9 cellular contexts compared by ENCODE assay signal in the genomic region with DNA sequence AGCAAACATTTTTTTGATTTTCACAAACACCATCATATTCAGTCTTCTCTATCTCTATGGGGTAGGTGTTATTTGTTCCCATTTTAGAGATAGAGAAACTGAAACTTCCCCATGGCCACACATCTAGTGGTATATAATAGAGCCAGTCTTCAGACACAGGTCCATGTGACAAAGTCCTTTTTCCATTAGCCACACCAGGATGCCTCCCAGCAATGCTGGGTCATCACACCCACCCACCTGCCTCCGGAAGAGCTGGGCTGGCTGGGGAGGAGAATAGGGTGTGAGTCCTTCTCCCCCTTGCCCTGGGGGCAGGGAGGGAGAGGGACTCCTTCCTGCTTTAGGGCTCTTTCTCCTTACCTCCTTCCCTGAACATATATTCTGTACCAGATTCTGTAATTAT. TPM values are rescaled to one million over a fixed set of nuclear protein-coding genes. Genes with fewer than 3 reads are reported as not detected.
A peak's percentile ranks its signal among the peaks of the same experiment; 100 is the strongest.
DNase-seq lines count a peak whose midpoint lies in the region; ATAC-seq and TF ChIP-seq lines count a peak whose summit lies in the region.
"Had no signal": no experiment of that assay in that cellular context is flagged by ENCODE, and none has a peak within 500 bp of the region (broad histone marks: within the 10 kb centered on the region; RNA-seq: fewer than 3 reads in every experiment).

No MANE protein-coding gene starts in this region.

- H3K36me3 Mint-ChIP-seq in central memory CD8-positive, alpha-beta T cell (ENCODE audit: insufficient read depth), result no peaks in the 10 kb centered on the region

- BruUV-seq in PC-9 (replicated peaks; lab: Mats Ljungman, UMichigan), result no TSS peak

- H3K4me1 Mint-ChIP-seq in central memory CD8-positive, alpha-beta T cell, result peaks cover 48% of the 10 kb centered on the region

- ATAC-seq in central memory CD8-positive, alpha-beta T cell (replicated peaks; ENCODE audit: extremely low read depth, poor library complexity, severe bottlenecking), result no peak
- no peak for ATAC-seq in HG03442 (IDR thresholded peaks at IDR 0.05; ENCODE audit: unreplicated experiment)

- CTCF ChIA-PET in PC-9 (lab: Charles Lee), result interaction anchor here (0.6 to 0.9 kb wide), 2 partner anchors 22 to 232 kb away, joined by 3 to 5 read pairs; no protein-coding TSS in a partner anchor

- no peak overlapping the region for H2AFZ ChIP-seq in PC-9

- intact Hi-C loops in PC-9 (cut with micrococcal nuclease; ENCODE audit: unreplicated experiment) (no loop called here), prostate gland (cut with DNase I) (no loop called here)

- WGBS in prostate gland, result 7% methylated on average over 1 of the region's 1 CpG

- no peaks in the 10 kb centered on the region for H3K27me3 ChIP-seq in PC-9 (ENCODE audit: insufficient read depth, low read depth)
- no peaks in the 10 kb centered on the region for H3K27me3 ChIP-seq in prostate gland (replicated peaks; ENCODE audit: insufficient read depth)
- H3K27me3 ChIP-seq: cardiac muscle cell had no signal

- H3K36me3 ChIP-seq in PC-9 (ENCODE audit: low read depth), result 0 out of 2 replicates have a peak, but pooled peaks cover 11% of the 10 kb centered on the region
- no peaks in the 10 kb centered on the region for H3K36me3 ChIP-seq in prostate gland
- H3K36me3 ChIP-seq: cardiac muscle cell had no signal

- DNase-seq in ELF-1 (ENCODE audit: low read depth, low spot score), result peak; percentile 60
- DNase-seq in PC-9, result peak; percentile 86 to 96
- no peak for DNase-seq in central memory CD8-positive, alpha-beta T cell (ENCODE audit: low spot score in 2 of 2)
- DNase-seq in prostate gland (ENCODE audit: low spot score), result no peak
- DNase-seq in stimulated activated CD4-positive, alpha-beta T cell treated with anti-CD3 and anti-CD28 coated beads, Interleukin-2, amount 100 ng/mL, for 48 hours, result no peak
- no peak for DNase-seq in activated gamma-delta T cell (lab: John Stamatoyannopoulos, UW)
- DNase-seq in AG08395 (ENCODE audit: low spot score), result no peak

- H3K4me3 ChIP-seq in PC-9 (peak overlapping the region; percentile 38; the same call in 1 of the 2 replicates), prostate gland (no peak overlapping the region)
- H3K4me3 ChIP-seq: cardiac muscle cell had no signal

- POLR2A ChIA-PET in PC-9 (lab: Charles Lee; ENCODE audit: unreplicated experiment), result interaction anchor here (0.5 to 0.6 kb wide), 2 partner anchors 245 to 464 kb away, joined by 4 to 12 read pairs; no protein-coding TSS in a partner anchor

- H3K27ac ChIP-seq in PC-9, result peak overlapping the region; percentile 96
- H3K27ac ChIP-seq in prostate gland, result peak overlapping the region; percentile 42 to 52
- H3K27ac ChIP-seq: cardiac muscle cell had no signal

- H3K27ac Mint-ChIP-seq in central memory CD8-positive, alpha-beta T cell (ENCODE audit: low read depth), result peak overlapping the region; percentile 77

- no peaks in the 10 kb centered on the region for H3K27me3 Mint-ChIP-seq in central memory CD8-positive, alpha-beta T cell

- H3K4me2 ChIP-seq in PC-9, result peak overlapping the region; percentile 77

- peak overlapping the region; percentile 61 for H3K4me3 Mint-ChIP-seq in central memory CD8-positive, alpha-beta T cell

- H3K9me3 Mint-ChIP-seq in central memory CD8-positive, alpha-beta T cell, result no peaks in the 10 kb centered on the region

- TF ChIP-seq CTCF in PC-9 (conservative IDR thresholded peaks at IDR 0.05), result no peak
- TF ChIP-seq CTCF in prostate gland (IDR thresholded peaks at IDR 0.05), result no peak

- no peaks in the 10 kb centered on the region for H3K9me2 ChIP-seq in PC-9 (ENCODE audit: insufficient read depth)

- H3F3A ChIP-seq in PC-9 (ENCODE audit: insufficient read depth, low read depth), result peaks cover 70% of the 10 kb centered on the region

- H4K20me1 ChIP-seq in PC-9 (ENCODE audit: insufficient read depth), result no peaks in the 10 kb centered on the region

- H3K4me1 ChIP-seq in PC-9 (replicated peaks; ENCODE audit: insufficient read depth) (peaks cover 84% of the 10 kb centered on the region), prostate gland (replicated peaks) (peaks cover 36% of the 10 kb centered on the region)

- peaks cover 93% of the 10 kb centered on the region for H3K79me2 ChIP-seq in PC-9 (ENCODE audit: low read depth)

- TF ChIP-seq POLR2A in prostate gland (IDR thresholded peaks at IDR 0.05), result no peak

- H3K9me3 ChIP-seq in PC-9 (ENCODE audit: insufficient read depth, low read depth) (no peaks in the 10 kb centered on the region), prostate gland (no peaks in the 10 kb centered on the region)

RNA-seq across cellular contexts. Expression of gene SOX13, which starts 29.8 kb away (rescaled TPM):
- total RNA-seq in PC-9 (2021) (89.9 and 102 TPM in 2 replicates), prostate gland (10 to 100 TPM; 91.9 to 95.9 TPM)

RNA-seq across cellular contexts. Expression of gene ETNK2, which starts 49.1 kb away (rescaled TPM):
- 16.3 and 18.3 TPM in 2 replicates for total RNA-seq in PC-9 (2021)
- 10 to 100 TPM; 25.3 to 84.5 TPM for total RNA-seq in prostate gland

Comparison
In these comparisons a context has a peak if more than half of its experiments do, and no peak if none do; other contexts are left out.
1. DNase-seq: peak in ELF-1 (single experiment) and PC-9 (2 of 2); none in central memory CD8-positive, alpha-beta T cell (0 of 2), prostate gland (single experiment), stimulated activated CD4-positive, alpha-beta T cell treated with anti-CD3 and anti-CD28 coated beads, Interleukin-2, amount 100 ng/mL, for 48 hours (0 of 2), activated gamma-delta T cell (single experiment) and AG08395 (single experiment).